Comparison of ENCODE assay signal across 1 cellular context in genomic region chr6:160140493-160140892, GRCh38. TPM values are rescaled to one million over a fixed set of nuclear protein-coding genes. Genes with fewer than 3 reads are reported as not detected.
"Had no signal": no experiment of that assay in that cellular context is flagged by ENCODE, and none has a peak within 500 bp of the region (broad histone marks: within the 10 kb centered on the region; RNA-seq: fewer than 3 reads in every experiment).

No MANE protein-coding gene starts in this region.

RNA-seq across cellular contexts. Expression of gene SLC22A1, which starts 18.9 kb away (rescaled TPM):
- total RNA-seq: SJSA1 had no signal
